19 cellular contexts compared by ENCODE assay signal in genomic region chr15:63407612-63408011, GRCh38. TPM values are rescaled to one million over a fixed set of nuclear protein-coding genes. Genes with fewer than 3 reads are reported as not detected.
DNase-seq lines count a peak whose midpoint lies in the region; ATAC-seq, FAIRE-seq and TF ChIP-seq lines count a peak whose summit lies in the region.
"Had no signal": no experiment of that assay in that cellular context is flagged by ENCODE, and none has a peak within 500 bp of the region (broad histone marks: within the 10 kb centered on the region; RNA-seq: fewer than 3 reads in every experiment).

No MANE protein-coding gene starts in this region.

- no peak for ATAC-seq in K562
- no peak for ATAC-seq in activated CD4-positive, alpha-beta T cell treated with anti-CD3 and anti-CD28 coated beads for 36 hours
- ATAC-seq in HG03095 (IDR thresholded peaks at IDR 0.05; ENCODE audit: unreplicated experiment) = no peak
- ATAC-seq in HG03565 (IDR thresholded peaks at IDR 0.05; ENCODE audit: unreplicated experiment) = no peak
- ATAC-seq: right lobe of liver had no signal

- no peaks in the 10 kb centered on the region for H3K4me1 ChIP-seq in K562 (replicated peaks in 1 of 2; ENCODE audit: control insufficient read depth in 2 of 2, insufficient read depth in 2 of 2, low read length in 2 of 2)

- no peaks in the 10 kb centered on the region for H3K36me3 ChIP-seq in K562 (ENCODE audit: control insufficient read depth, insufficient read depth, low read length)
- H3K36me3 ChIP-seq: neutrophil, Peyer's patch, right lobe of liver had no signal

- H3K9ac ChIP-seq in K562 (ENCODE audit: insufficient read depth in 1 of 2, low read depth in 2 of 2, low read length in 2 of 2) = no peak overlapping the region

- 18% methylated on average over 5 of the region's 5 CpGs for WGBS in K562 (ENCODE audit: insufficient coverage, low coverage, missing lambda C conversion rate)

- H3K4me2 ChIP-seq in K562 (ENCODE audit: insufficient read depth, low read length) = no peak overlapping the region

- H3K4me3 ChIP-seq in K562 = no peak overlapping the region
- H3K4me3 ChIP-seq: Peyer's patch, right lobe of liver had no signal

- FAIRE-seq in K562 (lab: Jason Lieb, UNC) = no peak
- FAIRE-seq: D721Med had no signal

- H3K36me3 Mint-ChIP-seq in activated CD4-positive, alpha-beta T cell treated with anti-CD3 and anti-CD28 coated beads for 36 hours (ENCODE audit: low read depth) = no peaks in the 10 kb centered on the region
- H3K36me3 Mint-ChIP-seq: immature natural killer cell had no signal

- peaks cover 1% of the 10 kb centered on the region for H3K27me3 Mint-ChIP-seq in activated CD4-positive, alpha-beta T cell treated with anti-CD3 and anti-CD28 coated beads for 36 hours

- no peak overlapping the region for H3K4me3 Mint-ChIP-seq in activated CD4-positive, alpha-beta T cell treated with anti-CD3 and anti-CD28 coated beads for 36 hours
- H3K4me3 Mint-ChIP-seq: dendritic cell treated with granulocyte-macrophage colony-stimulating factor and Interleukin-4, amounts not matched to agents 40 ng/mL and 50 ng/mL, for 4 days; immature natural killer cell; T-helper 1 cell treated with Interleukin-12 subunit alpha and Interleukin-12 subunit beta and Interleukin-4 antibody, amounts not matched to agents 30 μg/mL and 1 μg/mL, for 36 hours had no signal

- POLR2A ChIA-PET in K562 (lab: Yijun Ruan, JAX) = interaction anchor here (0.6 to 0.8 kb wide), 2 partner anchors 99 to 115 kb away, joined by 3 read pairs; no protein-coding TSS in a partner anchor
- POLR2A ChIA-PET in activated CD4-positive, alpha-beta T cell treated with anti-CD3 and anti-CD28 coated beads for 36 hours (lab: Charles Lee) = no interaction called here

- no peak overlapping the region for H2AFZ ChIP-seq in K562 (ENCODE audit: low read depth, low read length)

- H3K4me1 Mint-ChIP-seq in activated CD4-positive, alpha-beta T cell treated with anti-CD3 and anti-CD28 coated beads for 36 hours = peaks cover 6% of the 10 kb centered on the region

- no peaks in the 10 kb centered on the region for H3K9me3 ChIP-seq in K562 (replicated peaks; ENCODE audit: control insufficient read depth, insufficient read depth, low read depth, low read length)
- H3K9me3 ChIP-seq: neutrophil, Peyer's patch, right lobe of liver had no signal

- TF ChIP-seq POLR2A in K562 (conservative IDR thresholded peaks at IDR 0.05) = no peak

- BruUV-seq in K562 (replicated peaks; lab: Mats Ljungman, UMichigan) = no TSS peak

- no peaks in the 10 kb centered on the region for H3K9me1 ChIP-seq in K562 (ENCODE audit: control insufficient read depth, insufficient read depth, low read length)

- TF ChIP-seq RAD21 in Ishikawa (IDR thresholded peaks at IDR 0.05; ENCODE audit: low read depth) (no peak), K562 (CRISPR knock-in tag; conservative IDR thresholded peaks at IDR 0.05 in 1 of 2, IDR thresholded peaks at IDR 0.05 in 1 of 2) (no peak)

- no peaks in the 10 kb centered on the region for H4K20me1 ChIP-seq in K562 (replicated peaks; ENCODE audit: control insufficient read depth, insufficient read depth, low read length)

- CTCF ChIA-PET in K562 (lab: Yijun Ruan, JAX; ENCODE audit: low intra/inter-chr PET ratio) = interaction anchor here (1.1 kb wide), 1 partner anchor 119 kb away, joined by 4 read pairs; no protein-coding TSS in a partner anchor
- CTCF ChIA-PET in activated CD4-positive, alpha-beta T cell treated with anti-CD3 and anti-CD28 coated beads for 36 hours (lab: Charles Lee) = interaction anchor here (0.7 kb wide), 1 partner anchor 175 kb away, joined by 4 read pairs; no protein-coding TSS in a partner anchor

- peak; percentile 56 for DNase-seq in COR-L47 (lab: John Stamatoyannopoulos, UW)
- peak; percentile 22 for DNase-seq in NCI-H345 (lab: John Stamatoyannopoulos, UW)
- DNase-seq in K562 (ENCODE audit: extremely low read depth in 1 of 4, low spot score in 3 of 4) = no peak
- no peak for DNase-seq in inferior parietal cortex (ENCODE audit: extremely low spot score)
- no peak for DNase-seq in activated CD4-positive, alpha-beta T cell treated with anti-CD3 and anti-CD28 coated beads for 36 hours
- DNase-seq: activated CD8-positive, alpha-beta memory T cell treated with anti-CD3 and anti-CD28 coated beads, Interleukin-2, amount 50 U/mL, for 48 hours; activated naive CD4-positive, alpha-beta T cell treated with Interleukin-2 at 50 U/mL for 16 hours; immature natural killer cell; Karpas-422; Peyer's patch; right lobe of liver; stimulated activated CD4-positive, alpha-beta T cell treated with anti-CD3 and anti-CD28 coated beads, Interleukin-1b, Interleukin-23, amount 100 ng/mL, for 48 hours had no signal

- in situ Hi-C loops in K562 (cut with MboI) = loop anchor here (25.0 kb wide), 1 partner anchor 570 kb away; no protein-coding TSS in a partner anchor

- TF ChIP-seq EP300 in Ishikawa (IDR thresholded peaks at IDR 0.05; ENCODE audit: borderline replicate concordance) (no peak), K562 (IDR thresholded peaks at IDR 0.05; ENCODE audit: low read length) (no peak)

- H3K9me3 Mint-ChIP-seq in activated CD4-positive, alpha-beta T cell treated with anti-CD3 and anti-CD28 coated beads for 36 hours (ENCODE audit: low read depth) = no peaks in the 10 kb centered on the region
- H3K9me3 Mint-ChIP-seq: dendritic cell treated with granulocyte-macrophage colony-stimulating factor and Interleukin-4, amounts not matched to agents 40 ng/mL and 50 ng/mL, for 4 days; immature natural killer cell; T-helper 1 cell treated with Interleukin-12 subunit alpha and Interleukin-12 subunit beta and Interleukin-4 antibody, amounts not matched to agents 30 μg/mL and 1 μg/mL, for 36 hours had no signal

- H3K79me2 ChIP-seq in K562 (ENCODE audit: control insufficient read depth, insufficient read depth, low read length) = no peaks in the 10 kb centered on the region

- H3K27ac Mint-ChIP-seq in activated CD4-positive, alpha-beta T cell treated with anti-CD3 and anti-CD28 coated beads for 36 hours = no peak overlapping the region
- H3K27ac Mint-ChIP-seq: dendritic cell treated with granulocyte-macrophage colony-stimulating factor and Interleukin-4, amounts not matched to agents 40 ng/mL and 50 ng/mL, for 4 days; immature natural killer cell; T-helper 1 cell treated with Interleukin-12 subunit alpha and Interleukin-12 subunit beta and Interleukin-4 antibody, amounts not matched to agents 30 μg/mL and 1 μg/mL, for 36 hours had no signal

- no peak overlapping the region for H3K27ac ChIP-seq in K562 (ENCODE audit: extremely low read depth, low read depth, low read length)
- H3K27ac ChIP-seq: neutrophil, Peyer's patch, right lobe of liver had no signal

- intact Hi-C loops in K562 (cut with micrococcal nuclease) = loop anchor here (5.0 to 10.0 kb wide), 2 partner anchors 243 to 360 kb away; no protein-coding TSS in a partner anchor
- intact Hi-C loops in activated CD4-positive, alpha-beta T cell treated with anti-CD3 and anti-CD28 coated beads for 36 hours (cut with DNase I, micrococcal nuclease) = no loop called here

- no peak for TF ChIP-seq CTCF in K562 (IDR thresholded peaks at IDR 0.05 in 2 of 3, conservative IDR thresholded peaks at IDR 0.05 in 1 of 3; ENCODE audit: insufficient read depth in 2 of 3, low read depth in 1 of 3, low read length in 3 of 3)

- no peaks in the 10 kb centered on the region for H3K27me3 ChIP-seq in K562 (ENCODE audit: control insufficient read depth in 2 of 2, insufficient read depth in 2 of 2, low read length in 2 of 2)
- H3K27me3 ChIP-seq: neutrophil, Peyer's patch, right lobe of liver had no signal

TF ChIP-seq in Ishikawa, 13 proteins besides CTCF, POLR2A, EP300 and RAD21:
- no peak for TF ChIP-seq ZBTB7A (IDR thresholded peaks at IDR 0.05; ENCODE audit: low read depth)
- TF ChIP-seq NFIC (IDR thresholded peaks at IDR 0.05) = peak; percentile 46; the same call in 1 of the 2 replicates
- no peak for TF ChIP-seq MAX (IDR thresholded peaks at IDR 0.05)

TF ChIP-seq in K562, 482 proteins besides CTCF, POLR2A, EP300 and RAD21 (continues in another document):
- TF ChIP-seq SRSF9 (IDR thresholded peaks at IDR 0.05; ENCODE audit: borderline replicate concordance, low read depth, low read length) (no peak), ESRRA (IDR thresholded peaks at IDR 0.05; ENCODE audit: borderline replicate concordance, low read depth) (0 out of 2 replicates have a peak, but pooled peaks have one; percentile 43), CBFA2T2 (conservative IDR thresholded peaks at IDR 0.05) (no peak), NFIC (IDR thresholded peaks at IDR 0.05) (peak; percentile 8; the same call in 1 of the 2 replicates), ZNF408 (CRISPR knock-in tag; IDR thresholded peaks at IDR 0.05; ENCODE audit: low read depth) (no peak), BCOR (IDR thresholded peaks at IDR 0.05) (no peak), POLR3G (IDR thresholded peaks at IDR 0.05; ENCODE audit: extremely low read depth, insufficient read length, insufficient replicate concordance) (no peak), MLX (CRISPR knock-in tag; conservative IDR thresholded peaks at IDR 0.05) (no peak)

RNA-seq across cellular contexts. Expression of gene CA12, which starts 26.0 kb away (rescaled TPM):
- total RNA-seq in K562 (2011; cell fraction: chromatin; rRNA removed; ENCODE audit: low replicate concordance) = 0.25 and 0.33 TPM in 2 replicates
- not detected in 2 replicates for total RNA-seq in K562 (2011; cell fraction: nucleolus; rRNA removed)
- total RNA-seq in K562 (2011; cell fraction: nucleoplasm; rRNA removed) = not detected in 2 replicates
- total RNA-seq in K562 (2014; rRNA removed) = 0.16 and 0.18 TPM in 2 replicates
- 0.07 and 0.13 TPM in 2 replicates for total RNA-seq in K562 (2014; rRNA removed; fragmentation: Illumina TruSeq; extraction: Trizol)
- 0.22 and 0.23 TPM in 2 replicates for total RNA-seq in K562 (2015; rRNA removed; fragmentation: Illumina TruSeq; extraction: Trizol)
- 0.07 and 0.09 TPM in 2 replicates for total RNA-seq in K562 (2021)
- polyA plus RNA-seq in K562 (2011; rRNA removed) = 0.01 and 0.05 TPM in 2 replicates
- 0.09 TPM in 1 of 2 replicates, not detected in the other for polyA plus RNA-seq in K562 (2011; cell fraction: cytosol; rRNA removed)
- 0.11 and 0.42 TPM in 2 replicates for polyA plus RNA-seq in K562 (2011; cell fraction: nucleus; rRNA removed)
- 0.72 and 5.0 TPM in 2 replicates for polyA plus RNA-seq in K562 (2012)
- 0.19 and 0.47 TPM in 2 replicates for polyA plus RNA-seq in K562 (2014; fragmentation: Illumina TruSeq; extraction: Trizol)
- polyA plus RNA-seq in K562 (2014; fragmentation: Nextera tagmentation; extraction: Ambion mirVana) = under 1 TPM in 1 of 2 experiments, not detected in 1; 0.11 TPM
- 0.78 and 0.89 TPM in 2 replicates for polyA plus RNA-seq in K562 (2014; rRNA removed)
- 0.04 and 0.12 TPM in 2 replicates for polyA minus RNA-seq in K562 (2011; rRNA and poly(A)+ RNA removed)
- polyA minus RNA-seq in K562 (2011; cell fraction: cytosol; rRNA and poly(A)+ RNA removed) = not detected in 2 replicates
- 0.11 TPM in 1 of 2 replicates, not detected in the other for polyA minus RNA-seq in K562 (2011; cell fraction: nucleus; rRNA and poly(A)+ RNA removed)
- under 1 TPM; 0.32 to 0.46 TPM for total RNA-seq in activated CD4-positive, alpha-beta T cell treated with anti-CD3 and anti-CD28 coated beads for 36 hours
- polyA plus RNA-seq: immature natural killer cell had no signal

Comparison
In these comparisons a context has a peak if more than half of its experiments do, and no peak if none do; other contexts are left out.
1. DNase-seq: peak in COR-L47 (single experiment) and NCI-H345 (single experiment); none in K562 (0 of 4), inferior parietal cortex (single experiment) and activated CD4-positive, alpha-beta T cell treated with anti-CD3 and anti-CD28 coated beads for 36 hours (single experiment).